In the genomic region with DNA sequence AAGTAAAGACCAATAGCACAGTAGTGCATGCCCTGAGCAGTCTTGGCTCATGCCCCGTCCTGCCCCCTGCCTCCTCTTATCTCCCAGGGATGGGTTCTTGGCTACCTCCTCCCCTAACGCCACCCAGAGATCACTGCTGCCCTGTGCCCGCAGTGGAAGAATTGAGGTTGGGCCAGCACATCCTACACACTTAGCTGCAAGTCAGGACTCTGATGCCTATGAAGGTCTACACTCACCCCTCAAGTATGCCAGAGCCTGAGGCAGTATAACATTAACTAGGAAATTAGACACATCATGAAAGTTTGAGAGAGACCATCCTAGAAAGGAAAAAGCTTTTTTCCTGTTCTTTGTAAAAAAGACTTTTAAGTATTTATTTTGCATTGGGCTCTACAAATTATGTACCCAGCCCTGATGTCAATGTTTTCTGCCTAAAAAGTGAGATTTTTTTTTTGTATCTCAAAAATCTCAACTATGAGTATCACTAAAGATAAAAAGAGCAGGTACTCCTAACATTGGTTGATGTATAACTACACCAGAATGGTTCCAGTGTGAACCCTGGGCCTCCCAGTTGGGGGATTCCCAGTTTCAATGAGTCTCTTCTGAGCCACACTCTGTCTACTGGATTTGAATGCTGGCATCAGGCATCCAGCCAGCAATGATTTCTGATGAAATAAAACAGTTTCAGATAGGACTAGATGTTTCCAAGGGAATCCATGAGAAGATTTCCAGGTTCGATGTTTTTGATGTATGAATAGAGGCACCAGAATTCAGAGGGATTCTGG, we compare ENCODE assay signal across 1 cellular context.
TF ChIP-seq lines count a peak whose summit lies in the region.

No MANE protein-coding gene starts in this region.

TF ChIP-seq in A549, 52 proteins besides CTCF, POLR2A, EP300 and RAD21 (continued from another document):
- TF ChIP-seq, protein P1, sequence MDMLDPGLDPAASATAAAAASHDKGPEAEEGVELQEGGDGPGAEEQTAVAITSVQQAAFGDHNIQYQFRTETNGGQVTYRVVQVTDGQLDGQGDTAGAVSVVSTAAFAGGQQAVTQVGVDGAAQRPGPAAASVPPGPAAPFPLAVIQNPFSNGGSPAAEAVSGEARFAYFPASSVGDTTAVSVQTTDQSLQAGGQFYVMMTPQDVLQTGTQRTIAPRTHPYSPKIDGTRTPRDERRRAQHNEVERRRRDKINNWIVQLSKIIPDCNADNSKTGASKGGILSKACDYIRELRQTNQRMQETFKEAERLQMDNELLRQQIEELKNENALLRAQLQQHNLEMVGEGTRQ (IDR thresholded peaks at IDR 0.05): no peak
- TF ChIP-seq RCOR1 (IDR thresholded peaks at IDR 0.05; ENCODE audit: low read depth, low read length) (no peak), JUNB (IDR thresholded peaks at IDR 0.05) (peak; percentile 71), CEBPB (IDR thresholded peaks at IDR 0.05) (peak in 1 of 2 experiments; percentile 42; a peak in 2 of 4 replicates), BCL3 (IDR thresholded peaks at IDR 0.05) (0 out of 3 replicates have a peak, but pooled peaks have one; percentile 12), RNF2 (IDR thresholded peaks at IDR 0.05; ENCODE audit: borderline replicate concordance, low read depth) (no peak), HDAC2 (IDR thresholded peaks at IDR 0.05) (no peak), FOSB (CRISPR knock-in tag; IDR thresholded peaks at IDR 0.05) (no peak), HEYL (CRISPR knock-in tag; IDR thresholded peaks at IDR 0.05) (no peak), CBX8 (IDR thresholded peaks at IDR 0.05) (no peak), EHMT2 (IDR thresholded peaks at IDR 0.05; ENCODE audit: low read depth) (peak; percentile 86; the same call in 1 of the 2 replicates), KDM5A (IDR thresholded peaks at IDR 0.05) (no peak), TP53 (CRISPR knock-in tag; IDR thresholded peaks at IDR 0.05) (no peak), GATA3 (IDR thresholded peaks at IDR 0.05; ENCODE audit: borderline replicate concordance) (peak; percentile 75; the same call in 1 of the 2 replicates), FOSL2 (IDR thresholded peaks at IDR 0.05) (no peak; the same call in none of the 2 replicates), FOSL2 (CRISPR knock-in tag; IDR thresholded peaks at IDR 0.05) (peak; percentile 80), EHF (CRISPR knock-in tag; IDR thresholded peaks at IDR 0.05) (no peak), MAX (IDR thresholded peaks at IDR 0.05) (peak; percentile 36), KDM1A (IDR thresholded peaks at IDR 0.05; ENCODE audit: low read depth) (no peak), SMC3 (IDR thresholded peaks at IDR 0.05) (peak; percentile 32; the same call in 1 of the 3 replicates), MYC (IDR thresholded peaks at IDR 0.05; ENCODE audit: borderline replicate concordance, low read length) (no peak), SREBF2 (IDR thresholded peaks at IDR 0.05) (no peak), TFCP2L1 (CRISPR knock-in tag; IDR thresholded peaks at IDR 0.05) (no peak), HOXA7 (CRISPR knock-in tag; IDR thresholded peaks at IDR 0.05) (no peak), E2F6 (IDR thresholded peaks at IDR 0.05; ENCODE audit: borderline replicate concordance, low read depth) (0 out of 2 replicates have a peak, but pooled peaks have one; percentile 39), CBX2 (IDR thresholded peaks at IDR 0.05; ENCODE audit: borderline replicate concordance, low read depth) (no peak), MAFK (IDR thresholded peaks at IDR 0.05; ENCODE audit: partially characterized antibody) (no peak), ZC3H11A (IDR thresholded peaks at IDR 0.05) (no peak), HOXB13 (CRISPR knock-in tag; IDR thresholded peaks at IDR 0.05; ENCODE audit: low read depth) (peak; percentile 77; the same call in 1 of the 2 replicates)
- TF ChIP-seq, protein P2, sequence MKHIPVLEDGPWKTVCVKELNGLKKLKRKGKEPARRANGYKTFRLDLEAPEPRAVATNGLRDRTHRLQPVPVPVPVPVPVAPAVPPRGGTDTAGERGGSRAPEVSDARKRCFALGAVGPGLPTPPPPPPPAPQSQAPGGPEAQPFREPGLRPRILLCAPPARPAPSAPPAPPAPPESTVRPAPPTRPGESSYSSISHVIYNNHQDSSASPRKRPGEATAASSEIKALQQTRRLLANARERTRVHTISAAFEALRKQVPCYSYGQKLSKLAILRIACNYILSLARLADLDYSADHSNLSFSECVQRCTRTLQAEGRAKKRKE (CRISPR knock-in tag; IDR thresholded peaks at IDR 0.05; ENCODE audit: low read depth): 0 out of 2 replicates have a peak, but pooled peaks have one; percentile 50
